Comparison of ENCODE assay signal across 11 cellular contexts in the genomic region with DNA sequence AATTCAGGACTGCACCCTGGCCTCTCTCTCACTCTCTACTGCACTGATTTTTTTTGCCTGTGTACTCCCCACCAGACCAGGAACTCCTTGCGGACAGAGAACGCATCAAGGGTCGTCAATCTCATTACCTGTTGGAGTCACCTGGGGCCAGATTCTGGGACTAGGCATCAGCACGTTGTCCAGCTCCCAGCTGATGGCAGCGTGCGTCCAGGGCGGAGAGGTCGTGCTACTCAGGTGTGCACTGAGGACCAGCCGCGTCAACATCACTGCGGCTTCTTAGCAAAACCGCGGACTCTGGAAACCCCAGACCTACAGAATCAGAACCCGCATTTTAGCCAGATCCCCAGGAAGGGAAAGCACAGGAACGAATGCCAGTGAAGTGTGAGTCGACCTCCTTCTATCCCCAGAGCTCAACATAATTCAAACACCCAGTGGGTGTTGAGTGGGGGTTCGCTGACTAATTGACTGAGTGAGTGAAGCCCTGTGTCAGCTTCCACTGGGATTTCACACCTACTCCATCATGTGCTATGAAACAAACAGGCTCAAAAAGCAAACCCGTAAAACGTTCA. TPM values are rescaled to one million over a fixed set of nuclear protein-coding genes. Genes with fewer than 3 reads are reported as not detected.
DNase-seq lines count a peak whose midpoint lies in the region; ATAC-seq, FAIRE-seq and TF ChIP-seq lines count a peak whose summit lies in the region.
"Had no signal": no experiment of that assay in that cellular context is flagged by ENCODE, and none has a peak within 500 bp of the region (broad histone marks: within the 10 kb centered on the region; RNA-seq: fewer than 3 reads in every experiment).

No MANE protein-coding gene starts in this region.

- H3K9me3 Mint-ChIP-seq in natural killer cell treated with Interleukin-12 subunit alpha and Interleukin-12 subunit beta and Interleukin-15 and Interleukin-18, amount 100 ng/mL, for 72 hours, result no peaks in the 10 kb centered on the region

- no peaks in the 10 kb centered on the region for H3K79me2 ChIP-seq in GM12878 (ENCODE audit: control insufficient read depth, insufficient read depth, low read length)

- H3K4me3 ChIP-seq in BLaER1 (peak overlapping the region; percentile 65), HEK293 (ENCODE audit: low read depth, low read length) (no peak overlapping the region), GM12878 (peak overlapping the region; percentile 19; the same call in 1 of the 2 replicates)

- RAD21 ChIA-PET in GM12878 (lab: Charles Lee; ENCODE audit: unreplicated experiment), result interaction anchor here (1.0 to 1.7 kb wide), 4 partner anchors 18 to 52 kb away, joined by 3 to 4 read pairs (median 4); no protein-coding TSS in a partner anchor

- CTCF ChIA-PET in HEK293 (lab: Yijun Ruan, JAX), result interaction anchor here (2.1 to 2.7 kb wide), 2 partner anchors 19 to 52 kb away, joined by 9 to 30 read pairs; no protein-coding TSS in a partner anchor
- CTCF ChIA-PET in GM12878 (lab: Yijun Ruan, JAX), result interaction anchor here (0.7 to 9.2 kb wide), 6 partner anchors 11 to 1056 kb away, joined by 3 to 74 read pairs (median 8); no protein-coding TSS in a partner anchor

- no peaks in the 10 kb centered on the region for H3K36me3 Mint-ChIP-seq in natural killer cell treated with Interleukin-12 subunit alpha and Interleukin-12 subunit beta and Interleukin-15 and Interleukin-18, amount 100 ng/mL, for 72 hours

- TF ChIP-seq CTCF in HEK293 (tag by site-specific recombination; IDR thresholded peaks at IDR 0.05), result no peak
- TF ChIP-seq CTCF in GM12878 (IDR thresholded peaks at IDR 0.05 in 2 of 3, conservative IDR thresholded peaks at IDR 0.05 in 1 of 3; ENCODE audit: control insufficient read depth in 2 of 3, extremely low read depth in 1 of 3, insufficient read depth in 1 of 3, low read depth in 3 of 3, low read length in 3 of 3), result no peak

- no peaks in the 10 kb centered on the region for H4K20me1 ChIP-seq in BLaER1
- H4K20me1 ChIP-seq in GM12878 (ENCODE audit: control insufficient read depth, insufficient read depth), result no peaks in the 10 kb centered on the region

- H3K9me3 ChIP-seq in BLaER1 (no peaks in the 10 kb centered on the region), HEK293 (ENCODE audit: control insufficient read depth, insufficient read depth, low read depth, low read length) (no peaks in the 10 kb centered on the region), GM12878 (replicated peaks; ENCODE audit: control insufficient read depth, insufficient read depth, low read length) (no peaks in the 10 kb centered on the region; the same call in 2 of the 3 replicates)

- intact Hi-C loops in GM12878 (cut with micrococcal nuclease; ENCODE audit: unreplicated experiment), result no loop called here

- 57% methylated on average over 19 of the region's 19 CpGs for WGBS in GM12878 (ENCODE audit: insufficient coverage, insufficient replicate concordance, low lambda C conversion rate, missing lambda C conversion rate)

- BruUV-seq in GM12878 (replicated peaks; lab: Mats Ljungman, UMichigan), result no TSS peak

- no peak for DNase-seq in GM12878 (ENCODE audit: low read depth, low spot score)
- no peak for DNase-seq in natural killer cell treated with Interleukin-12 subunit alpha and Interleukin-12 subunit beta and Interleukin-15 and Interleukin-18, amount 100 ng/mL, for 72 hours (ENCODE audit: low spot score)
- DNase-seq in SW 1271 (lab: John Stamatoyannopoulos, UW), result no peak
- DNase-seq in effector CD8-positive, alpha-beta T cell (lab: John Stamatoyannopoulos, UW), result no peak
- no peak for DNase-seq in SKM-1 (lab: John Stamatoyannopoulos, UW; ENCODE audit: unreplicated experiment)
- DNase-seq: dermis blood vessel endothelial cell, DND-41, islet precursor cell had no signal

- H3K4me3 Mint-ChIP-seq in natural killer cell treated with Interleukin-12 subunit alpha and Interleukin-12 subunit beta and Interleukin-15 and Interleukin-18, amount 100 ng/mL, for 72 hours, result peak overlapping the region; percentile 49

- peaks cover 37 to 44% of the 10 kb centered on the region in 2 donors for H3K27me3 Mint-ChIP-seq in natural killer cell treated with Interleukin-12 subunit alpha and Interleukin-12 subunit beta and Interleukin-15 and Interleukin-18, amount 100 ng/mL, for 72 hours

- peaks cover 14 to 17% of the 10 kb centered on the region in 2 donors for H3K4me1 Mint-ChIP-seq in natural killer cell treated with Interleukin-12 subunit alpha and Interleukin-12 subunit beta and Interleukin-15 and Interleukin-18, amount 100 ng/mL, for 72 hours (ENCODE audit: low read depth in 2 of 2)

- H3K27me3 ChIP-seq in BLaER1, result no peaks in the 10 kb centered on the region
- peaks cover 0 to 14% of the 10 kb centered on the region in 2 experiments; a peak in 1 of 4 replicates for H3K27me3 ChIP-seq in GM12878 (replicated peaks in 1 of 2; ENCODE audit: control insufficient read depth in 2 of 2, insufficient read depth in 2 of 2, low read length in 1 of 2)

- H2AFZ ChIP-seq in GM12878 (ENCODE audit: control insufficient read depth, low read depth, low read length), result no peak overlapping the region

- no peak overlapping the region for H3K27ac Mint-ChIP-seq in natural killer cell treated with Interleukin-12 subunit alpha and Interleukin-12 subunit beta and Interleukin-15 and Interleukin-18, amount 100 ng/mL, for 72 hours

- SMC1A ChIA-PET in GM12878 (lab: Charles Lee; ENCODE audit: uncharacterized antibody, unreplicated experiment), result interaction anchor here (1.2 to 2.3 kb wide), 4 partner anchors 12 to 43 kb away, joined by 3 to 12 read pairs (median 6); no protein-coding TSS in a partner anchor

- no peak for TF ChIP-seq POLR2A in GM12878 (IDR thresholded peaks at IDR 0.05; ENCODE audit: low read depth, low read length)

- no peak for FAIRE-seq in GM12878 (lab: Jason Lieb, UNC)

- H3K4me1 ChIP-seq in BLaER1 (peaks cover 73% of the 10 kb centered on the region), HEK293 (ENCODE audit: control insufficient read depth, insufficient read depth, low read length) (0 out of 2 replicates have a peak, but pooled peaks cover 3% of the 10 kb centered on the region), GM12878 (ENCODE audit: control insufficient read depth, insufficient read depth, low read length) (no peaks in the 10 kb centered on the region)

- H3K9ac ChIP-seq in BLaER1 (no peak overlapping the region; the same call in 1 of the 2 replicates), GM12878 (ENCODE audit: control insufficient read depth, insufficient read depth, low read length) (no peak overlapping the region)

- in situ Hi-C loops in GM12878 (cut with MboI), result no loop called here

- no peak for TF ChIP-seq RAD21 in GM12878 (IDR thresholded peaks at IDR 0.05; ENCODE audit: insufficient read depth, low read depth, low read length)

- H3K27ac ChIP-seq in BLaER1 (no peak overlapping the region), HEK293 (ENCODE audit: extremely low read depth, low read depth, low read length) (peak overlapping the region; percentile 75; the same call in 1 of the 2 replicates), GM12878 (ENCODE audit: control insufficient read depth, insufficient read depth) (no peak overlapping the region)

- no peaks in the 10 kb centered on the region for H3K36me3 ChIP-seq in BLaER1
- H3K36me3 ChIP-seq in HEK293 (ENCODE audit: control insufficient read depth in 2 of 2, insufficient read depth in 1 of 2, low read length in 2 of 2), result peaks cover 0 to 3% of the 10 kb centered on the region in 2 experiments; a peak in 1 of 3 replicates
- H3K36me3 ChIP-seq in GM12878 (ENCODE audit: control insufficient read depth in 2 of 2, insufficient read depth in 2 of 2, low read length in 1 of 2), result no peaks in the 10 kb centered on the region

- H3K4me2 ChIP-seq in BLaER1, result peak overlapping the region; percentile 78
- H3K4me2 ChIP-seq in GM12878 (ENCODE audit: control insufficient read depth, insufficient read depth), result no peak overlapping the region

- ATAC-seq in GM12878 (no peak), HG02623 (IDR thresholded peaks at IDR 0.05; ENCODE audit: unreplicated experiment) (no peak)
- no peak for ATAC-seq in natural killer cell treated with Interleukin-12 subunit alpha and Interleukin-12 subunit beta and Interleukin-15 and Interleukin-18, amount 100 ng/mL, for 72 hours

- TF ChIP-seq EP300 in GM12878 (IDR thresholded peaks at IDR 0.05; ENCODE audit: borderline replicate concordance in 1 of 2, control insufficient read depth in 1 of 2, low read depth in 2 of 2, low read length in 2 of 2), result no peak

- POLR2A ChIA-PET in HEK293 (lab: Yijun Ruan, JAX) (no interaction called here), GM12878 (lab: Charles Lee) (interaction anchor here (0.8 kb wide), 1 partner anchor 15 kb away, joined by 4 read pairs; no protein-coding TSS in a partner anchor)

RNA-seq across cellular contexts. Expression of gene KCNJ5, which starts 13.2 kb away (rescaled TPM):
- total RNA-seq in GM12878 (2013; cell fraction: nucleolus; rRNA removed), result 0.23 TPM in 1 of 2 replicates, not detected in the other
- not detected in 2 replicates for total RNA-seq in GM12878 (2014; rRNA removed)
- total RNA-seq in GM12878 (2014; rRNA removed; fragmentation: Illumina TruSeq; extraction: Trizol), result not detected in 2 replicates
- total RNA-seq in GM12878 (2021), result not detected in 2 replicates
- polyA plus RNA-seq in GM12878 (2011; ENCODE audit: low read depth), result not detected
- polyA plus RNA-seq in GM12878 (2011; rRNA removed), result 0.03 TPM in 1 of 2 replicates, not detected in the other
- 0.01 and 0.02 TPM in 2 replicates for polyA plus RNA-seq in GM12878 (2011; cell fraction: cytosol; rRNA removed)
- 0.07 TPM in 1 of 2 replicates, not detected in the other for polyA plus RNA-seq in GM12878 (2011; cell fraction: nucleus; rRNA removed)
- not detected in 2 replicates for polyA plus RNA-seq in GM12878 (2012)
- polyA plus RNA-seq in GM12878 (2014; fragmentation: Illumina TruSeq; extraction: Trizol), result not detected in 2 replicates
- not detected for polyA plus RNA-seq in GM12878 (2014; fragmentation: Nextera tagmentation; extraction: Ambion mirVana)
- not detected in 2 replicates for polyA plus RNA-seq in GM12878 (2014; rRNA removed)
- under 1 TPM in 1 of 2 experiments, not detected in 1; 0.03 TPM for polyA plus RNA-seq in GM12878 (2016; fragmentation: Nextera tagmentation; extraction: Ambion mirVana)
- 0.05 TPM in 1 of 2 replicates, not detected in the other for polyA minus RNA-seq in GM12878 (2011; rRNA and poly(A)+ RNA removed)
- polyA minus RNA-seq in GM12878 (2011; cell fraction: cytosol; rRNA and poly(A)+ RNA removed), result not detected in 2 replicates
- not detected in 2 replicates for polyA minus RNA-seq in GM12878 (2011; cell fraction: nucleus; rRNA and poly(A)+ RNA removed)
- not detected for total RNA-seq in natural killer cell treated with Interleukin-12 subunit alpha and Interleukin-12 subunit beta and Interleukin-15 and Interleukin-18, amount 100 ng/mL, for 72 hours
- total RNA-seq: dermis blood vessel endothelial cell had no signal

RNA-seq across cellular contexts. Expression of gene KCNJ1, which starts 37.3 kb away (rescaled TPM):
- total RNA-seq in GM12878 (2013; cell fraction: nucleolus; rRNA removed), result 0.31 and 0.42 TPM in 2 replicates
- total RNA-seq in GM12878 (2014; rRNA removed) (not detected in 2 replicates), GM12878 (2014; rRNA removed; fragmentation: Illumina TruSeq; extraction: Trizol) (not detected in 2 replicates), GM12878 (2021) (not detected in 2 replicates)
- 0.07 TPM for polyA plus RNA-seq in GM12878 (2011; ENCODE audit: low read depth)
- polyA plus RNA-seq in GM12878 (2011; rRNA removed) (not detected in 2 replicates), GM12878 (2014; fragmentation: Illumina TruSeq; extraction: Trizol) (not detected in 2 replicates), GM12878 (2014; fragmentation: Nextera tagmentation; extraction: Ambion mirVana) (not detected), GM12878 (2014; rRNA removed) (not detected in 2 replicates), GM12878 (2016; fragmentation: Nextera tagmentation; extraction: Ambion mirVana) (not detected)
- not detected in 2 replicates for polyA plus RNA-seq in GM12878 (2011; cell fraction: cytosol; rRNA removed)
- 0.06 TPM in 1 of 2 replicates, not detected in the other for polyA plus RNA-seq in GM12878 (2011; cell fraction: nucleus; rRNA removed)
- polyA plus RNA-seq in GM12878 (2012), result 0.06 TPM in 1 of 2 replicates, not detected in the other
- polyA minus RNA-seq in GM12878 (2011; rRNA and poly(A)+ RNA removed), result not detected in 2 replicates
- polyA minus RNA-seq in GM12878 (2011; cell fraction: cytosol; rRNA and poly(A)+ RNA removed), result not detected in 2 replicates
- polyA minus RNA-seq in GM12878 (2011; cell fraction: nucleus; rRNA and poly(A)+ RNA removed), result not detected in 2 replicates
- not detected for total RNA-seq in natural killer cell treated with Interleukin-12 subunit alpha and Interleukin-12 subunit beta and Interleukin-15 and Interleukin-18, amount 100 ng/mL, for 72 hours

RNA-seq across cellular contexts. Expression of gene TP53AIP1, which starts 38.3 kb away (rescaled TPM):
- total RNA-seq in GM12878 (2013; cell fraction: nucleolus; rRNA removed), result not detected in 2 replicates
- total RNA-seq in GM12878 (2014; rRNA removed), result not detected in 2 replicates
- total RNA-seq in GM12878 (2014; rRNA removed; fragmentation: Illumina TruSeq; extraction: Trizol), result not detected in 2 replicates
- not detected in 2 replicates for total RNA-seq in GM12878 (2021)
- polyA plus RNA-seq in GM12878 (2011; ENCODE audit: low read depth), result not detected
- polyA plus RNA-seq in GM12878 (2011; rRNA removed), result 0.01 TPM in 1 of 2 replicates, not detected in the other
- polyA plus RNA-seq in GM12878 (2011; cell fraction: cytosol; rRNA removed), result 0.01 TPM in 1 of 2 replicates, not detected in the other
- 0.03 TPM in 1 of 2 replicates, not detected in the other for polyA plus RNA-seq in GM12878 (2011; cell fraction: nucleus; rRNA removed)
- polyA plus RNA-seq in GM12878 (2012), result not detected in 2 replicates
- polyA plus RNA-seq in GM12878 (2014; fragmentation: Illumina TruSeq; extraction: Trizol), result not detected in 2 replicates
- polyA plus RNA-seq in GM12878 (2014; fragmentation: Nextera tagmentation; extraction: Ambion mirVana), result not detected
- polyA plus RNA-seq in GM12878 (2014; rRNA removed), result not detected in 2 replicates
- polyA plus RNA-seq in GM12878 (2016; fragmentation: Nextera tagmentation; extraction: Ambion mirVana), result not detected
- not detected in 2 replicates for polyA minus RNA-seq in GM12878 (2011; rRNA and poly(A)+ RNA removed)
- not detected in 2 replicates for polyA minus RNA-seq in GM12878 (2011; cell fraction: cytosol; rRNA and poly(A)+ RNA removed)
- polyA minus RNA-seq in GM12878 (2011; cell fraction: nucleus; rRNA and poly(A)+ RNA removed), result not detected in 2 replicates
- not detected for total RNA-seq in natural killer cell treated with Interleukin-12 subunit alpha and Interleukin-12 subunit beta and Interleukin-15 and Interleukin-18, amount 100 ng/mL, for 72 hours
- total RNA-seq: dermis blood vessel endothelial cell had no signal
